In genomic region chr9:127525426-127526188, GRCh38 we compare ENCODE assay signal across 8 cellular contexts.
DNase-seq lines count a peak whose midpoint lies in the region; ATAC-seq and TF ChIP-seq lines count a peak whose summit lies in the region.

No MANE protein-coding gene starts in this region.

- H3K27me3 ChIP-seq in SJSA1 (replicated peaks) = no peaks in the 10 kb centered on the region

- peaks cover 55% of the 10 kb centered on the region for H3K4me1 ChIP-seq in SJSA1 (replicated peaks)

- H3K27ac ChIP-seq in SJSA1 = peak overlapping the region; percentile 85

- TF ChIP-seq CTCF in fibroblast of the aortic adventitia (IDR thresholded peaks at IDR 0.05; ENCODE audit: insufficient read depth, low read length) = peak; percentile 67

- CTCF ChIA-PET in activated naive CD4-positive, alpha-beta T cell treated with anti-CD3 and anti-CD28 coated beads for 36 hours (lab: Charles Lee) = interaction anchor here (0.6 to 1.7 kb wide), 15 partner anchors 8 to 791 kb away, joined by 3 to 15 read pairs (median 4); partner anchors contain the start of gene TOR2A

- no peaks in the 10 kb centered on the region for H3K27me3 Mint-ChIP-seq in activated naive CD4-positive, alpha-beta T cell treated with anti-CD3 and anti-CD28 coated beads for 36 hours (ENCODE audit: low read depth)

- H3K4me1 Mint-ChIP-seq in activated naive CD4-positive, alpha-beta T cell treated with anti-CD3 and anti-CD28 coated beads for 36 hours (ENCODE audit: low read depth) = no peaks in the 10 kb centered on the region

- peaks cover 18% of the 10 kb centered on the region for H3K9me3 Mint-ChIP-seq in activated naive CD4-positive, alpha-beta T cell treated with anti-CD3 and anti-CD28 coated beads for 36 hours

- peak; percentile 24 for DNase-seq in activated naive CD4-positive, alpha-beta T cell treated with anti-CD3 and anti-CD28 coated beads for 36 hours
- DNase-seq in activated naive CD4-positive, alpha-beta T cell treated with anti-CD3 and anti-CD28 coated beads, Interleukin-2, amount 50 U/mL, for 16 hours = no peak
- DNase-seq in SJSA1 (ENCODE audit: low read depth in 1 of 2, low spot score in 2 of 2) = no peak
- peak; percentile 63 for DNase-seq in fibroblast of the aortic adventitia (ENCODE audit: low read depth)
- DNase-seq in stimulated activated CD8-positive, alpha-beta memory T cell treated with anti-CD3 and anti-CD28 coated beads, Interleukin-4, amount 100 ng/mL, for 48 hours = peak; percentile 32
- no peak for DNase-seq in COR-L47 (lab: John Stamatoyannopoulos, UW)
- DNase-seq in OCI-M2 (lab: John Stamatoyannopoulos, UW; ENCODE audit: unreplicated experiment) = no peak

- no peak overlapping the region for H3K27ac Mint-ChIP-seq in activated naive CD4-positive, alpha-beta T cell treated with anti-CD3 and anti-CD28 coated beads for 36 hours

- H3K4me3 ChIP-seq in SJSA1 = no peak overlapping the region
- no peak overlapping the region for H3K4me3 ChIP-seq in fibroblast of the aortic adventitia (ENCODE audit: low read depth, low read length)

- H3K4me3 Mint-ChIP-seq in activated naive CD4-positive, alpha-beta T cell treated with anti-CD3 and anti-CD28 coated beads for 36 hours = no peak overlapping the region

- no peak for ATAC-seq in HG03457 (IDR thresholded peaks at IDR 0.05; ENCODE audit: unreplicated experiment)

- intact Hi-C loops in activated naive CD4-positive, alpha-beta T cell treated with anti-CD3 and anti-CD28 coated beads for 36 hours (cut with micrococcal nuclease) = loop anchor here (2.0 kb wide), 1 partner anchor 61 kb away; no protein-coding TSS in a partner anchor

- H3K36me3 Mint-ChIP-seq in activated naive CD4-positive, alpha-beta T cell treated with anti-CD3 and anti-CD28 coated beads for 36 hours (ENCODE audit: low read depth) = peaks cover 16% of the 10 kb centered on the region

- H3K9me3 ChIP-seq in SJSA1 (replicated peaks) = peaks cover 9% of the 10 kb centered on the region

- H3K36me3 ChIP-seq in SJSA1 = peaks cover 89% of the 10 kb centered on the region

Comparison
In these comparisons a context has a peak if more than half of its experiments do, and no peak if none do; other contexts are left out.
1. DNase-seq: peak in activated naive CD4-positive, alpha-beta T cell treated with anti-CD3 and anti-CD28 coated beads for 36 hours (single experiment), fibroblast of the aortic adventitia (single experiment) and stimulated activated CD8-positive, alpha-beta memory T cell treated with anti-CD3 and anti-CD28 coated beads, Interleukin-4, amount 100 ng/mL, for 48 hours (single experiment); none in activated naive CD4-positive, alpha-beta T cell treated with anti-CD3 and anti-CD28 coated beads, Interleukin-2, amount 50 U/mL, for 16 hours (single experiment), SJSA1 (0 of 2), COR-L47 (single experiment) and OCI-M2 (single experiment).